10 cellular contexts compared by ENCODE assay signal in genomic region chr22:20111689-20112622, GRCh38. TPM values are rescaled to one million over a fixed set of nuclear protein-coding genes. Genes with fewer than 3 reads are reported as not detected.
DNase-seq lines count a peak whose midpoint lies in the region; ATAC-seq, FAIRE-seq and TF ChIP-seq lines count a peak whose summit lies in the region.
"Had no signal": no experiment of that assay in that cellular context is flagged by ENCODE, and none has a peak within 500 bp of the region (broad histone marks: within the 10 kb centered on the region; RNA-seq: fewer than 3 reads in every experiment).

No MANE protein-coding gene starts in this region.

- TF ChIP-seq RAD21 in K562 (CRISPR knock-in tag; conservative IDR thresholded peaks at IDR 0.05 in 1 of 2, IDR thresholded peaks at IDR 0.05 in 1 of 2): no peak

- no peak overlapping the region for H3K4me3 Mint-ChIP-seq in natural killer cell treated with Interleukin-12 subunit alpha and Interleukin-12 subunit beta and Interleukin-15 and Interleukin-18, amount 100 ng/mL, for 72 hours
- H3K4me3 Mint-ChIP-seq: nephron had no signal

- no TSS peak for BruUV-seq in K562 (replicated peaks; lab: Mats Ljungman, UMichigan)

- H3K4me3 ChIP-seq in KMS-11 (IDR thresholded peaks at IDR 0.05; ENCODE audit: insufficient read depth, low read depth, low read length) (no peak overlapping the region), K562 (no peak overlapping the region)

- H4K20me1 ChIP-seq in KMS-11 (ENCODE audit: insufficient read depth) (no peaks in the 10 kb centered on the region), K562 (replicated peaks; ENCODE audit: control insufficient read depth, insufficient read depth, low read length) (peaks cover 55% of the 10 kb centered on the region)

- H2AFZ ChIP-seq in KMS-11 (ENCODE audit: low read depth) (no peak overlapping the region), K562 (ENCODE audit: low read depth, low read length) (no peak overlapping the region)

- no peaks in the 10 kb centered on the region for H3K27me3 Mint-ChIP-seq in natural killer cell treated with Interleukin-12 subunit alpha and Interleukin-12 subunit beta and Interleukin-15 and Interleukin-18, amount 100 ng/mL, for 72 hours

- no peak for DNase-seq in GM12892 (ENCODE audit: insufficient read length)
- no peak for DNase-seq in K562 (ENCODE audit: extremely low read depth in 1 of 4, low spot score in 3 of 4)
- no peak for DNase-seq in natural killer cell treated with Interleukin-12 subunit alpha and Interleukin-12 subunit beta and Interleukin-15 and Interleukin-18, amount 100 ng/mL, for 72 hours (ENCODE audit: low spot score)
- no peak for DNase-seq in NCI-H2227 treated with DMSO at 0.1 percent for 48 hours (lab: John Stamatoyannopoulos, UW)
- DNase-seq in D341Med (ENCODE audit: low spot score): no peak
- DNase-seq in NAMALWA (ENCODE audit: low spot score): no peak
- DNase-seq: NCI-H774 had no signal

- peaks cover 10 to 25% of the 10 kb centered on the region in 2 donors for H3K4me1 Mint-ChIP-seq in natural killer cell treated with Interleukin-12 subunit alpha and Interleukin-12 subunit beta and Interleukin-15 and Interleukin-18, amount 100 ng/mL, for 72 hours (ENCODE audit: low read depth in 2 of 2)

- intact Hi-C loops in K562 (cut with micrococcal nuclease): no loop called here

- 84% methylated on average over 7 of the region's 7 CpGs for WGBS in K562 (ENCODE audit: insufficient coverage, low coverage, missing lambda C conversion rate)

- H3K79me2 ChIP-seq in KMS-11 (ENCODE audit: insufficient read depth, low read depth) (peaks cover 23% of the 10 kb centered on the region), K562 (ENCODE audit: control insufficient read depth, insufficient read depth, low read length) (peaks cover 28% of the 10 kb centered on the region)

- in situ Hi-C loops in K562 (cut with MboI): loop anchor here (10.0 kb wide), 1 partner anchor 387 kb away; the partner anchor contains the start of gene GP1BB

- CTCF ChIA-PET in K562 (lab: Yijun Ruan, JAX; ENCODE audit: low intra/inter-chr PET ratio): interaction anchor here (0.6 to 1.2 kb wide), 2 partner anchors 16 to 149 kb away, joined by 4 to 5 read pairs; no protein-coding TSS in a partner anchor

- ATAC-seq in K562 (peak; percentile 1), HG03520 (IDR thresholded peaks at IDR 0.05; ENCODE audit: unreplicated experiment) (no peak)
- ATAC-seq in natural killer cell treated with Interleukin-12 subunit alpha and Interleukin-12 subunit beta and Interleukin-15 and Interleukin-18, amount 100 ng/mL, for 72 hours: no peak

- TF ChIP-seq EP300 in K562 (IDR thresholded peaks at IDR 0.05; ENCODE audit: low read length): no peak

- TF ChIP-seq POLR2A in GM12892 (IDR thresholded peaks at IDR 0.05; ENCODE audit: low read depth, low read length): peak; percentile 55
- TF ChIP-seq POLR2A in K562 (conservative IDR thresholded peaks at IDR 0.05): peak; percentile 82

- no peaks in the 10 kb centered on the region for H3K9me3 ChIP-seq in K562 (replicated peaks; ENCODE audit: control insufficient read depth, insufficient read depth, low read depth, low read length)

- FAIRE-seq in GM12892 (lab: Jason Lieb, UNC) (no peak), K562 (lab: Jason Lieb, UNC) (no peak)

- H3K9ac ChIP-seq in KMS-11 (no peak overlapping the region; the same call in 1 of the 2 replicates), K562 (ENCODE audit: insufficient read depth in 1 of 2, low read depth in 2 of 2, low read length in 2 of 2) (peak overlapping the region in 1 of 2 experiments; percentile 73; a peak in 2 of 4 replicates)

- H3K4me2 ChIP-seq in KMS-11: no peak overlapping the region
- no peak overlapping the region for H3K4me2 ChIP-seq in K562 (ENCODE audit: insufficient read depth, low read length)

- no peaks in the 10 kb centered on the region for H3K36me3 ChIP-seq in KMS-11 (ENCODE audit: insufficient read depth)
- peaks cover 92% of the 10 kb centered on the region for H3K36me3 ChIP-seq in K562 (ENCODE audit: control insufficient read depth, insufficient read depth, low read length)

- POLR2A ChIA-PET in K562 (lab: Yijun Ruan, JAX): interaction anchor here (0.6 to 20.7 kb wide), 20 partner anchors 6 to 312 kb away, joined by 3 to 513 read pairs (median 4); partner anchors contain the start of genes COMT, RANBP1, TRMT2A and TXNRD2

- H3K4me1 ChIP-seq in KMS-11 (ENCODE audit: low read depth, poor library complexity, severe bottlenecking): peaks cover 8% of the 10 kb centered on the region
- peaks cover 10 to 84% of the 10 kb centered on the region in 2 experiments; a peak in 4 of 5 replicates for H3K4me1 ChIP-seq in K562 (replicated peaks in 1 of 2; ENCODE audit: control insufficient read depth in 2 of 2, insufficient read depth in 2 of 2, low read length in 2 of 2)

- peak overlapping the region; percentile 72 to 80 for H3K27ac Mint-ChIP-seq in natural killer cell treated with Interleukin-12 subunit alpha and Interleukin-12 subunit beta and Interleukin-15 and Interleukin-18, amount 100 ng/mL, for 72 hours

- H3K9me3 Mint-ChIP-seq in natural killer cell treated with Interleukin-12 subunit alpha and Interleukin-12 subunit beta and Interleukin-15 and Interleukin-18, amount 100 ng/mL, for 72 hours: no peaks in the 10 kb centered on the region
- H3K9me3 Mint-ChIP-seq: nephron had no signal

- H3K27ac ChIP-seq in KMS-11 (peak overlapping the region; percentile 16; the same call in 1 of the 2 replicates), K562 (ENCODE audit: extremely low read depth, low read depth, low read length) (peak overlapping the region; percentile 18; the same call in 1 of the 3 replicates)

- H3K9me1 ChIP-seq in K562 (ENCODE audit: control insufficient read depth, insufficient read depth, low read length): no peaks in the 10 kb centered on the region

- TF ChIP-seq CTCF in KMS-11 (conservative IDR thresholded peaks at IDR 0.05; ENCODE audit: low read depth, low read length): no peak
- no peak for TF ChIP-seq CTCF in K562 (IDR thresholded peaks at IDR 0.05 in 2 of 3, conservative IDR thresholded peaks at IDR 0.05 in 1 of 3; ENCODE audit: insufficient read depth in 2 of 3, low read depth in 1 of 3, low read length in 3 of 3)

- H3K36me3 Mint-ChIP-seq in natural killer cell treated with Interleukin-12 subunit alpha and Interleukin-12 subunit beta and Interleukin-15 and Interleukin-18, amount 100 ng/mL, for 72 hours: no peaks in the 10 kb centered on the region

- H3K27me3 ChIP-seq in KMS-11 (ENCODE audit: insufficient read depth, low read depth) (no peaks in the 10 kb centered on the region), K562 (ENCODE audit: control insufficient read depth in 2 of 2, insufficient read depth in 2 of 2, low read length in 2 of 2) (no peaks in the 10 kb centered on the region)

RNA-seq across cellular contexts. Expression of gene RANBP1, which starts 3.9 kb away (rescaled TPM):
- 257 TPM for polyA plus RNA-seq in GM12892 (2012; ENCODE audit: missing spikeins)
- total RNA-seq in K562 (2011; cell fraction: chromatin; rRNA removed; ENCODE audit: low replicate concordance): 525 and 801 TPM in 2 replicates
- total RNA-seq in K562 (2011; cell fraction: nucleolus; rRNA removed): 523 and 591 TPM in 2 replicates
- 545 and 554 TPM in 2 replicates for total RNA-seq in K562 (2011; cell fraction: nucleoplasm; rRNA removed)
- total RNA-seq in K562 (2014; rRNA removed) (2,045 and 2,260 TPM in 2 replicates), K562 (2014; rRNA removed; fragmentation: Illumina TruSeq; extraction: Trizol) (1,191 and 1,409 TPM in 2 replicates), K562 (2015; rRNA removed; fragmentation: Illumina TruSeq; extraction: Trizol) (1,591 and 1,659 TPM in 2 replicates), K562 (2021) (1,289 and 1,311 TPM in 2 replicates)
- polyA plus RNA-seq in K562 (2011; rRNA removed) (1,082 and 1,351 TPM in 2 replicates), K562 (2014; fragmentation: Illumina TruSeq; extraction: Trizol) (1,518 and 1,621 TPM in 2 replicates), K562 (2014; fragmentation: Nextera tagmentation; extraction: Ambion mirVana) (100 to 1,000 TPM; 162 to 207 TPM), K562 (2014; rRNA removed) (2,237 and 2,891 TPM in 2 replicates)
- 950 and 1,655 TPM in 2 replicates for polyA plus RNA-seq in K562 (2011; cell fraction: cytosol; rRNA removed)
- polyA plus RNA-seq in K562 (2011; cell fraction: nucleus; rRNA removed): 1,008 and 1,512 TPM in 2 replicates
- 795 and 1,074 TPM in 2 replicates for polyA plus RNA-seq in K562 (2012)
- 896 and 959 TPM in 2 replicates for polyA minus RNA-seq in K562 (2011; rRNA and poly(A)+ RNA removed)
- polyA minus RNA-seq in K562 (2011; cell fraction: cytosol; rRNA and poly(A)+ RNA removed): 618 and 835 TPM in 2 replicates
- polyA minus RNA-seq in K562 (2011; cell fraction: nucleus; rRNA and poly(A)+ RNA removed): 183 and 414 TPM in 2 replicates
- total RNA-seq in natural killer cell treated with Interleukin-12 subunit alpha and Interleukin-12 subunit beta and Interleukin-15 and Interleukin-18, amount 100 ng/mL, for 72 hours: 100 to 1,000 TPM; 236 to 499 TPM

RNA-seq across cellular contexts. Expression of gene TRMT2A, which starts 5.1 kb away (rescaled TPM):
- 33.0 TPM for polyA plus RNA-seq in GM12892 (2012; ENCODE audit: missing spikeins)
- 249 and 785 TPM in 2 replicates for total RNA-seq in K562 (2011; cell fraction: chromatin; rRNA removed; ENCODE audit: low replicate concordance)
- total RNA-seq in K562 (2011; cell fraction: nucleolus; rRNA removed): 623 and 778 TPM in 2 replicates
- total RNA-seq in K562 (2011; cell fraction: nucleoplasm; rRNA removed): 344 and 378 TPM in 2 replicates
- total RNA-seq in K562 (2014; rRNA removed): 203 and 254 TPM in 2 replicates
- 31.5 and 47.4 TPM in 2 replicates for total RNA-seq in K562 (2014; rRNA removed; fragmentation: Illumina TruSeq; extraction: Trizol)
- total RNA-seq in K562 (2015; rRNA removed; fragmentation: Illumina TruSeq; extraction: Trizol): 151 and 170 TPM in 2 replicates
- 222 and 242 TPM in 2 replicates for total RNA-seq in K562 (2021)
- 102 and 189 TPM in 2 replicates for polyA plus RNA-seq in K562 (2011; rRNA removed)
- 155 and 253 TPM in 2 replicates for polyA plus RNA-seq in K562 (2011; cell fraction: cytosol; rRNA removed)
- polyA plus RNA-seq in K562 (2011; cell fraction: nucleus; rRNA removed): 1,476 and 1,701 TPM in 2 replicates
- 173 and 189 TPM in 2 replicates for polyA plus RNA-seq in K562 (2012)
- polyA plus RNA-seq in K562 (2014; fragmentation: Illumina TruSeq; extraction: Trizol): 140 and 177 TPM in 2 replicates
- polyA plus RNA-seq in K562 (2014; fragmentation: Nextera tagmentation; extraction: Ambion mirVana): 1 to 10 TPM; 1.6 to 6.6 TPM
- 258 and 265 TPM in 2 replicates for polyA plus RNA-seq in K562 (2014; rRNA removed)
- polyA minus RNA-seq in K562 (2011; rRNA and poly(A)+ RNA removed): 57.9 and 72.9 TPM in 2 replicates
- 87.3 and 128 TPM in 2 replicates for polyA minus RNA-seq in K562 (2011; cell fraction: cytosol; rRNA and poly(A)+ RNA removed)
- 286 and 369 TPM in 2 replicates for polyA minus RNA-seq in K562 (2011; cell fraction: nucleus; rRNA and poly(A)+ RNA removed)
- 100 to 1,000 TPM; 107 to 166 TPM for total RNA-seq in natural killer cell treated with Interleukin-12 subunit alpha and Interleukin-12 subunit beta and Interleukin-15 and Interleukin-18, amount 100 ng/mL, for 72 hours

RNA-seq across cellular contexts. Expression of gene ZDHHC8, which starts 19.6 kb away (rescaled TPM):
- polyA plus RNA-seq in GM12892 (2012; ENCODE audit: missing spikeins): 9.0 TPM
- 77.3 and 229 TPM in 2 replicates for total RNA-seq in K562 (2011; cell fraction: chromatin; rRNA removed; ENCODE audit: low replicate concordance)
- total RNA-seq in K562 (2011; cell fraction: nucleolus; rRNA removed): 110 and 113 TPM in 2 replicates
- total RNA-seq in K562 (2011; cell fraction: nucleoplasm; rRNA removed): 89.5 and 103 TPM in 2 replicates
- total RNA-seq in K562 (2014; rRNA removed) (16.4 and 27.9 TPM in 2 replicates), K562 (2014; rRNA removed; fragmentation: Illumina TruSeq; extraction: Trizol) (4.5 and 7.5 TPM in 2 replicates), K562 (2015; rRNA removed; fragmentation: Illumina TruSeq; extraction: Trizol) (9.8 and 11.3 TPM in 2 replicates), K562 (2021) (99.5 and 109 TPM in 2 replicates)
- polyA plus RNA-seq in K562 (2011; rRNA removed) (21.3 and 39.4 TPM in 2 replicates), K562 (2014; fragmentation: Illumina TruSeq; extraction: Trizol) (34.6 and 58.2 TPM in 2 replicates), K562 (2014; fragmentation: Nextera tagmentation; extraction: Ambion mirVana) (under 1 TPM; 0.04 to 0.15 TPM), K562 (2014; rRNA removed) (74.5 and 108 TPM in 2 replicates)
- polyA plus RNA-seq in K562 (2011; cell fraction: cytosol; rRNA removed): 30.5 and 34.1 TPM in 2 replicates
- polyA plus RNA-seq in K562 (2011; cell fraction: nucleus; rRNA removed): 388 and 500 TPM in 2 replicates
- 47.3 and 69.3 TPM in 2 replicates for polyA plus RNA-seq in K562 (2012)
- polyA minus RNA-seq in K562 (2011; rRNA and poly(A)+ RNA removed): 5.1 and 6.4 TPM in 2 replicates
- polyA minus RNA-seq in K562 (2011; cell fraction: cytosol; rRNA and poly(A)+ RNA removed): 26.3 and 42.5 TPM in 2 replicates
- 38.9 and 55.3 TPM in 2 replicates for polyA minus RNA-seq in K562 (2011; cell fraction: nucleus; rRNA and poly(A)+ RNA removed)
- total RNA-seq in natural killer cell treated with Interleukin-12 subunit alpha and Interleukin-12 subunit beta and Interleukin-15 and Interleukin-18, amount 100 ng/mL, for 72 hours: 100 to 1,000 TPM in 1 of 2 donors, 10 to 100 TPM in 1; 53.9 to 124 TPM

RNA-seq across cellular contexts. Expression of gene DGCR8, which starts 31.9 kb away (rescaled TPM):
- 19.9 TPM for polyA plus RNA-seq in GM12892 (2012; ENCODE audit: missing spikeins)
- 638 and 1,105 TPM in 2 replicates for total RNA-seq in K562 (2011; cell fraction: chromatin; rRNA removed; ENCODE audit: low replicate concordance)
- 550 and 577 TPM in 2 replicates for total RNA-seq in K562 (2011; cell fraction: nucleolus; rRNA removed)
- 502 and 511 TPM in 2 replicates for total RNA-seq in K562 (2011; cell fraction: nucleoplasm; rRNA removed)
- total RNA-seq in K562 (2014; rRNA removed) (107 and 108 TPM in 2 replicates), K562 (2014; rRNA removed; fragmentation: Illumina TruSeq; extraction: Trizol) (43.7 and 49.4 TPM in 2 replicates), K562 (2015; rRNA removed; fragmentation: Illumina TruSeq; extraction: Trizol) (80.1 and 81.2 TPM in 2 replicates), K562 (2021) (116 and 119 TPM in 2 replicates)
- polyA plus RNA-seq in K562 (2011; rRNA removed) (81.8 and 155 TPM in 2 replicates), K562 (2014; fragmentation: Illumina TruSeq; extraction: Trizol) (70.4 and 75.0 TPM in 2 replicates), K562 (2014; fragmentation: Nextera tagmentation; extraction: Ambion mirVana) (1 to 10 TPM; 5.9 to 7.7 TPM), K562 (2014; rRNA removed) (135 and 144 TPM in 2 replicates)
- polyA plus RNA-seq in K562 (2011; cell fraction: cytosol; rRNA removed): 51.2 and 92.7 TPM in 2 replicates
- 1,167 and 1,418 TPM in 2 replicates for polyA plus RNA-seq in K562 (2011; cell fraction: nucleus; rRNA removed)
- 76.7 and 85.3 TPM in 2 replicates for polyA plus RNA-seq in K562 (2012)
- polyA minus RNA-seq in K562 (2011; rRNA and poly(A)+ RNA removed): 62.1 and 82.0 TPM in 2 replicates
- polyA minus RNA-seq in K562 (2011; cell fraction: cytosol; rRNA and poly(A)+ RNA removed): 35.2 and 46.4 TPM in 2 replicates
- polyA minus RNA-seq in K562 (2011; cell fraction: nucleus; rRNA and poly(A)+ RNA removed): 210 and 349 TPM in 2 replicates
- total RNA-seq in natural killer cell treated with Interleukin-12 subunit alpha and Interleukin-12 subunit beta and Interleukin-15 and Interleukin-18, amount 100 ng/mL, for 72 hours: 10 to 100 TPM; 60.1 to 89.5 TPM

RNA-seq across cellular contexts. Expression of gene CCDC188, which starts 38.9 kb away (rescaled TPM):
- not detected for polyA plus RNA-seq in GM12892 (2012; ENCODE audit: missing spikeins)
- total RNA-seq in K562 (2011; cell fraction: chromatin; rRNA removed; ENCODE audit: low replicate concordance): not detected in 2 replicates
- total RNA-seq in K562 (2011; cell fraction: nucleolus; rRNA removed): not detected in 2 replicates
- not detected in 2 replicates for total RNA-seq in K562 (2011; cell fraction: nucleoplasm; rRNA removed)
- total RNA-seq in K562 (2014; rRNA removed) (not detected in 2 replicates), K562 (2014; rRNA removed; fragmentation: Illumina TruSeq; extraction: Trizol) (not detected in 2 replicates), K562 (2015; rRNA removed; fragmentation: Illumina TruSeq; extraction: Trizol) (not detected in 2 replicates), K562 (2021) (not detected in 2 replicates)
- polyA plus RNA-seq in K562 (2011; rRNA removed) (not detected in 2 replicates), K562 (2014; fragmentation: Illumina TruSeq; extraction: Trizol) (not detected in 2 replicates), K562 (2014; fragmentation: Nextera tagmentation; extraction: Ambion mirVana) (not detected), K562 (2014; rRNA removed) (not detected in 2 replicates)
- not detected in 2 replicates for polyA plus RNA-seq in K562 (2011; cell fraction: cytosol; rRNA removed)
- polyA plus RNA-seq in K562 (2011; cell fraction: nucleus; rRNA removed): not detected in 2 replicates
- 0.26 TPM in 1 of 2 replicates, not detected in the other for polyA plus RNA-seq in K562 (2012)
- not detected in 2 replicates for polyA minus RNA-seq in K562 (2011; rRNA and poly(A)+ RNA removed)
- not detected in 2 replicates for polyA minus RNA-seq in K562 (2011; cell fraction: cytosol; rRNA and poly(A)+ RNA removed)
- polyA minus RNA-seq in K562 (2011; cell fraction: nucleus; rRNA and poly(A)+ RNA removed): not detected in 2 replicates
- under 1 TPM in 1 of 2 donors, not detected in 1; 0.36 TPM for total RNA-seq in natural killer cell treated with Interleukin-12 subunit alpha and Interleukin-12 subunit beta and Interleukin-15 and Interleukin-18, amount 100 ng/mL, for 72 hours
